Comparison of ENCODE assay signal across 1 cellular context in the genomic region with DNA sequence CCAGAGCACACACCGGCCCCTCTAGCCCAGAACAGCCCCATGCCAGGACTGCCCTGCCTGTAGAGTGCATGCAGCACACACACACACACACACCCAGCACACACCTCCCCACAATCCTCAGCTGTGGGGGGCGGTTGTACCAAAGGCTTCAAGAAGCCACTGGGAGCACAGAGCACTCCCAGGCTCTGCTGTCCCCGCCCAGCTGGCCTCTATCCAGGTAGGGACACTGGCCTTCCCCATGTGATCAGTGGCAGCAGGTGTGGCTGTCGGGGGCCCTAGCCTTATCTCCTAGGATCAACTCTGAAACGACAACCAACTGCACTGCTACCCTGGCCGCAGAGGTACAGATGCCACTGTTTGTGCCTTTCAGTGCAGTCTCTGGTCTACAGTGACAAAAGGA.
TF ChIP-seq lines count a peak whose summit lies in the region.

No MANE protein-coding gene starts in this region.

TF ChIP-seq in WTC11, 78 proteins besides CTCF, POLR2A, EP300 and RAD21 (continued from another document):
- TF ChIP-seq, protein P1, sequence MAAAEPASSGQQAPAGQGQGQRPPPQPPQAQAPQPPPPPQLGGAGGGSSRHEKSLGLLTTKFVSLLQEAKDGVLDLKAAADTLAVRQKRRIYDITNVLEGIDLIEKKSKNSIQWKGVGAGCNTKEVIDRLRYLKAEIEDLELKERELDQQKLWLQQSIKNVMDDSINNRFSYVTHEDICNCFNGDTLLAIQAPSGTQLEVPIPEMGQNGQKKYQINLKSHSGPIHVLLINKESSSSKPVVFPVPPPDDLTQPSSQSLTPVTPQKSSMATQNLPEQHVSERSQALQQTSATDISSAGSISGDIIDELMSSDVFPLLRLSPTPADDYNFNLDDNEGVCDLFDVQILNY (CRISPR knock-in tag; IDR thresholded peaks at IDR 0.05): no peak
- TF ChIP-seq, protein P2, sequence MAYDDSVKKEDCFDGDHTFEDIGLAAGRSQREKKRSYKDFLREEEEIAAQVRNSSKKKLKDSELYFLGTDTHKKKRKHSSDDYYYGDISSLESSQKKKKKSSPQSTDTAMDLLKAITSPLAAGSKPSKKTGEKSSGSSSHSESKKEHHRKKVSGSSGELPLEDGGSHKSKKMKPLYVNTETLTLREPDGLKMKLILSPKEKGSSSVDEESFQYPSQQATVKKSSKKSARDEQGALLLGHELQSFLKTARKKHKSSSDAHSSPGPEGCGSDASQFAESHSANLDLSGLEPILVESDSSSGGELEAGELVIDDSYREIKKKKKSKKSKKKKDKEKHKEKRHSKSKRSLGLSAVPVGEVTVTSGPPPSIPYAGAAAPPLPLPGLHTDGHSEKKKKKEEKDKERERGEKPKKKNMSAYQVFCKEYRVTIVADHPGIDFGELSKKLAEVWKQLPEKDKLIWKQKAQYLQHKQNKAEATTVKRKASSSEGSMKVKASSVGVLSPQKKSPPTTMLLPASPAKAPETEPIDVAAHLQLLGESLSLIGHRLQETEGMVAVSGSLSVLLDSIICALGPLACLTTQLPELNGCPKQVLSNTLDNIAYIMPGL (CRISPR knock-in tag; IDR thresholded peaks at IDR 0.05): no peak
